14 cellular contexts compared by ENCODE assay signal in genomic region chr10:131859341-131860020, GRCh38. TPM values are rescaled to one million over a fixed set of nuclear protein-coding genes. Genes with fewer than 3 reads are reported as not detected.
DNase-seq lines count a peak whose midpoint lies in the region; ATAC-seq and TF ChIP-seq lines count a peak whose summit lies in the region.
"Had no signal": no experiment of that assay in that cellular context is flagged by ENCODE, and none has a peak within 500 bp of the region (broad histone marks: within the 10 kb centered on the region; RNA-seq: fewer than 3 reads in every experiment).

No MANE protein-coding gene starts in this region.

- H3K27ac ChIP-seq in tibial artery (no peak overlapping the region), GM23338 (ENCODE audit: low read depth) (no peak overlapping the region)

- no peaks in the 10 kb centered on the region for H3K36me3 Mint-ChIP-seq in GM23338 (ENCODE audit: low read depth)

- no peaks in the 10 kb centered on the region for H3K79me2 ChIP-seq in GM23338 (replicated peaks; ENCODE audit: insufficient read depth)

- H3K9me3 Mint-ChIP-seq in GM23338: no peaks in the 10 kb centered on the region

- no peak for TF ChIP-seq CTCF in tibial artery (IDR thresholded peaks at IDR 0.05)
- TF ChIP-seq CTCF in GM23338 (conservative IDR thresholded peaks at IDR 0.05; ENCODE audit: low read depth in 2 of 2): no peak

- H3K4me1 ChIP-seq in tibial artery (no peaks in the 10 kb centered on the region), GM23338 (ENCODE audit: insufficient read depth) (no peaks in the 10 kb centered on the region)

- no peak overlapping the region for H3K4me3 ChIP-seq in tibial artery
- H3K4me3 ChIP-seq in GM23338: no peak overlapping the region
- H3K4me3 ChIP-seq: K562 had no signal

- no peaks in the 10 kb centered on the region for H3K9me2 ChIP-seq in GM23338 (ENCODE audit: insufficient read depth)

- peaks cover 13% of the 10 kb centered on the region for H3K27me3 Mint-ChIP-seq in GM23338 (ENCODE audit: insufficient read depth, low read depth, poor library complexity)

- ATAC-seq in left lobe of liver (no peak), HG03442 (IDR thresholded peaks at IDR 0.05; ENCODE audit: unreplicated experiment) (no peak), GM23338 (no peak)

- H4K20me1 ChIP-seq in GM23338 (replicated peaks; ENCODE audit: insufficient read depth): no peaks in the 10 kb centered on the region

- no peaks in the 10 kb centered on the region for H3K4me1 Mint-ChIP-seq in GM23338

- no peaks in the 10 kb centered on the region for H3K9me3 ChIP-seq in tibial artery

- H3K27ac Mint-ChIP-seq in GM23338: no peak overlapping the region

- peak; percentile 25 for DNase-seq in activated CD8-positive, alpha-beta memory T cell treated with anti-CD3 and anti-CD28 coated beads, Interleukin-2, amount 50 U/mL, for 48 hours
- no peak for DNase-seq in activated CD8-positive, alpha-beta memory T cell treated with anti-CD3 and anti-CD28 coated beads for 24 hours
- DNase-seq in RKO (ENCODE audit: low spot score) (peak; percentile 16), left lobe of liver (ENCODE audit: low spot score) (peak; percentile 23), tibial artery (peak; percentile 15 to 38), AG08395 (ENCODE audit: low spot score) (no peak), GM23338 (ENCODE audit: low spot score) (no peak)
- DNase-seq: C1 segment of cervical spinal cord, DND-41, GOT3, NCI-H187, NCI-H748 treated with DMSO at 0.1 percent for 48 hours had no signal

- H3K27me3 ChIP-seq in tibial artery (peaks cover 0 to 46% of the 10 kb centered on the region in 2 donors), GM23338 (ENCODE audit: insufficient read depth) (no peaks in the 10 kb centered on the region)

- no peak overlapping the region for H2AFZ ChIP-seq in GM23338

- H3K4me2 ChIP-seq in GM23338: no peak overlapping the region

- no peaks in the 10 kb centered on the region for H3K36me3 ChIP-seq in tibial artery
- no peaks in the 10 kb centered on the region for H3K36me3 ChIP-seq in GM23338 (ENCODE audit: insufficient read depth)

- intact Hi-C loops in tibial artery (cut with DNase I; ENCODE audit: low total_unique reads): no loop called here

- no peak overlapping the region for H3K4me3 Mint-ChIP-seq in GM23338

- H3F3A ChIP-seq in GM23338 (replicated peaks; ENCODE audit: low read depth): no peaks in the 10 kb centered on the region

TF ChIP-seq in GM23338, 12 proteins besides CTCF, POLR2A, EP300 and RAD21:
- TF ChIP-seq ZNF331 (CRISPR knock-in tag; IDR thresholded peaks at IDR 0.05; ENCODE audit: low read depth) (no peak), ZNF114 (CRISPR knock-in tag; IDR thresholded peaks at IDR 0.05) (no peak), EZH2phosphoT487 (IDR thresholded peaks at IDR 0.05; ENCODE audit: unreplicated experiment) (no peak), STAT1 (IDR thresholded peaks at IDR 0.05; ENCODE audit: unreplicated experiment) (no peak), EZH2 (IDR thresholded peaks at IDR 0.05; ENCODE audit: low read depth, unreplicated experiment) (no peak), NANOG (IDR thresholded peaks at IDR 0.05; ENCODE audit: borderline replicate concordance) (no peak)

RNA-seq across cellular contexts. Expression of gene PPP2R2D, which starts 41.3 kb away (rescaled TPM):
- 15.4 TPM for total RNA-seq in left lobe of liver
- total RNA-seq in GM23338 (2014; rRNA removed; shearing (Covaris generic)): 33.7 and 35.8 TPM in 2 replicates
- 28.8 and 30.5 TPM in 2 replicates for polyA plus RNA-seq in GM23338 (2016; fragmentation: Nextera tagmentation; extraction: Ambion mirVana)

Comparison
In these comparisons a context has a peak if more than half of its experiments do, and no peak if none do; other contexts are left out.
1. DNase-seq: peak in activated CD8-positive, alpha-beta memory T cell treated with anti-CD3 and anti-CD28 coated beads, Interleukin-2, amount 50 U/mL, for 48 hours (single experiment), RKO (single experiment), left lobe of liver (single experiment) and tibial artery (2 of 2); none in activated CD8-positive, alpha-beta memory T cell treated with anti-CD3 and anti-CD28 coated beads for 24 hours (single experiment), AG08395 (single experiment) and GM23338 (single experiment).